In the genomic region with DNA sequence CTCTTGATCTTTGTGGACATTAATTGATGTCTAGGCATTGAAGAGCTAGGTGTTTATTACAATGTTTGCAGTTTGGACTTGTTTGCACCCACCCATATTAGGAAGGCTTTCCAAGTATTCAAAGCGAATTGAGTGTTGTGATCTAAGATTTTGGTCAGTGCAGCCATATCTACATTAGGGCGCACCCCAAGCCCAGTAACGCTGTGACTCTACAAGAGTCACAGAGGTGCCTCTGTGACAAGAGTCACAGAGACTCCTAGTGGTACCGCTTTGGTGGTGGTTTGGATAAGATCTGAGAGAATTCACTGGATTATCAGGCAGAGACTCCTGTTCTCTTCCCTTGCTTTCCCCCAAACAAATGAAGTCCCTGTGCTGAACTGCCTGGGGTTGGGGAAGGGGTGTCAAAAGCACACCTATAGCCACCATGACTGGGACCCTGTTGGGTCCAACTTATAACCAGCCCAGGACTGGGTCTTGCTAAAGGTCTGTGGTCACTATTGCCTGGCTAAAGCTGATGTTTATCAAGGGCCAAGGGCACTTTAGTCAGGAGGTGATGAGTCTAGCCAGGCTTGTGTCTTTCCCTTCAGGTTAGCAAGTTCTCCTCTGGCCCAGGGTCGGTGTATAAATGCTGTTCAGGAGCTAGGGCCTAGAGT, we compare ENCODE assay signal across 8 cellular contexts.
DNase-seq lines count a peak whose midpoint lies in the region; ATAC-seq and TF ChIP-seq lines count a peak whose summit lies in the region.

No MANE protein-coding gene starts in this region.

- DNase-seq in DMS 273 treated with DMSO at 0.1 percent for 48 hours (lab: John Stamatoyannopoulos, UW) = peak; percentile 42
- peak; percentile 26 for DNase-seq in NCI-H1694 treated with DMSO at 0.1 percent for 48 hours (lab: John Stamatoyannopoulos, UW)
- DNase-seq in astrocyte of the spinal cord (ENCODE audit: low read depth, low spot score) = no peak
- DNase-seq in lung (ENCODE audit: low spot score) = no peak
- no peak for DNase-seq in amniotic stem cell (lab: John Stamatoyannopoulos, UW)
- DNase-seq in NCI-H2029 (lab: John Stamatoyannopoulos, UW) = no peak

- no peaks in the 10 kb centered on the region for H3K27me3 ChIP-seq in lung (ENCODE audit: control insufficient read depth, insufficient read depth)

- in situ Hi-C loops in astrocyte of the spinal cord (cut with HindIII; ENCODE audit: low sequenced_read_pairs) = no loop called here

- no peaks in the 10 kb centered on the region for H3K9me3 ChIP-seq in lung (ENCODE audit: control insufficient read depth in 2 of 2, insufficient read depth in 1 of 2, low read length in 1 of 2)

- no peaks in the 10 kb centered on the region for H3K36me3 ChIP-seq in lung (ENCODE audit: control insufficient read depth in 2 of 2, insufficient read depth in 2 of 2, low read length in 2 of 2)

- H3K4me3 ChIP-seq in astrocyte of the spinal cord (ENCODE audit: low read depth, low read length) (no peak overlapping the region), lung (no peak overlapping the region)

- peak; percentile 39 for TF ChIP-seq CTCF in astrocyte of the spinal cord (IDR thresholded peaks at IDR 0.05; ENCODE audit: low read depth, low read length)
- TF ChIP-seq CTCF in lung (IDR thresholded peaks at IDR 0.05; ENCODE audit: control extremely low read depth, extremely low read depth) = no peak

- H3K27ac ChIP-seq in lung (ENCODE audit: low read depth in 1 of 2, low read length in 1 of 2) = no peak overlapping the region

- no peaks in the 10 kb centered on the region for H3K4me1 ChIP-seq in lung (ENCODE audit: control insufficient read depth in 2 of 2, insufficient read depth in 2 of 2, low read length in 2 of 2)

- ATAC-seq in GM18870 (IDR thresholded peaks at IDR 0.05; ENCODE audit: unreplicated experiment) = peak; percentile 96
- peak; percentile 89 for ATAC-seq in HG02943 (IDR thresholded peaks at IDR 0.05; ENCODE audit: low read depth, unreplicated experiment)
- peak; percentile 77 for ATAC-seq in lung (ENCODE audit: insufficient read depth, low FRiP score)

- 22 to 29% methylated on average over 5 of the region's 5 CpGs for WGBS in lung, 2 donors

Comparison
In these comparisons a context has a peak if more than half of its experiments do, and no peak if none do; other contexts are left out.
1. DNase-seq: peak in DMS 273 treated with DMSO at 0.1 percent for 48 hours (single experiment) and NCI-H1694 treated with DMSO at 0.1 percent for 48 hours (single experiment); none in astrocyte of the spinal cord (single experiment), lung (single experiment), amniotic stem cell (single experiment) and NCI-H2029 (single experiment).
2. Peak in every context shown above with its lines, with median percentiles within 50 percentile points of each other: ATAC-seq.